Comparison of ENCODE assay signal across 22 cellular contexts in the genomic region with DNA sequence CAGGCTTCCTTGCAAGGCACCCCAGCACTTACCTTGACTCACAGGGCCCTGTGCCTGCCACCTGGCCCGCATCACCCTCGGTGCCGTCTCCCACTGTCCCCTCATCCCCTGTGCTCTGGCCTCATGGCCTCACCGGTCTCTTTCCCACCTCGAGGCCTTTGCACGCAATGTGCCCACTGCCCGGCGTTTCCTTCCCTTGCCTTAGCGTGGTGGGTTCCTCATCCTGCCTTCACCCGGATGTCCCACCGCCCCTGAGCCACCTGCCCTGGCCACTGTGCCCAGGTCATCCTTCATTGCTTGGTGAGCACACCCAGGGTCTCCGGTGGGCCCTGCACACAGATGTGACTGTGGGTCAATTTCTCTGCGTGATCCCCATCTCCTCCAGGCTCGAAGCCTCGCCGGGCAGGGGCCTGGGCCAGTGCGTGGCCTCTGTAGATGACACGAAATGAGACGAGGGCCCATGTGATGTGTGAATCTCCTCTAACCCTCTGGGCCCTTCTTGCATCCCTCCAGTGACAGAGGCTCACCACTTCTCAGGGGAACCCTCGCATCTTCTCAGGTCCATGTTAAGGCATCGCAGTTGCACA. TPM values are rescaled to one million over a fixed set of nuclear protein-coding genes. Genes with fewer than 3 reads are reported as not detected.
DNase-seq lines count a peak whose midpoint lies in the region; ATAC-seq and TF ChIP-seq lines count a peak whose summit lies in the region.
"Had no signal": no experiment of that assay in that cellular context is flagged by ENCODE, and none has a peak within 500 bp of the region (broad histone marks: within the 10 kb centered on the region; RNA-seq: fewer than 3 reads in every experiment).

No MANE protein-coding gene starts in this region.

- H3K9me3 ChIP-seq in left ventricle myocardium inferior (replicated peaks): no peaks in the 10 kb centered on the region
- H3K9me3 ChIP-seq in right cardiac atrium (ENCODE audit: control insufficient read depth, low read length): no peaks in the 10 kb centered on the region
- H3K9me3 ChIP-seq in prostate gland: no peaks in the 10 kb centered on the region
- H3K9me3 ChIP-seq: psoas muscle had no signal

- H3K9me3 Mint-ChIP-seq in osteocyte (ENCODE audit: unreplicated experiment): no peaks in the 10 kb centered on the region
- H3K9me3 Mint-ChIP-seq: activated naive CD4-positive, alpha-beta T cell treated with anti-CD3 and anti-CD28 coated beads, Interleukin-2, amount 10 ng/mL, durations not matched to agents 7 days and 5 days; dendritic cell treated with granulocyte-macrophage colony-stimulating factor and Interleukin-4, amounts not matched to agents 40 ng/mL and 50 ng/mL, for 4 days; IgD-negative memory B cell had no signal

- TF ChIP-seq POLR2A in prostate gland (IDR thresholded peaks at IDR 0.05): no peak

- H3K27me3 ChIP-seq in left ventricle myocardium inferior (ENCODE audit: low read depth): no peaks in the 10 kb centered on the region
- H3K27me3 ChIP-seq in right cardiac atrium (ENCODE audit: control insufficient read depth, insufficient read depth): no peaks in the 10 kb centered on the region
- no peaks in the 10 kb centered on the region for H3K27me3 ChIP-seq in prostate gland (replicated peaks; ENCODE audit: insufficient read depth)

- DNase-seq in left ventricle myocardium inferior (no peak), left cardiac atrium (no peak), right cardiac atrium (peak in 2 of 3 donors; percentile 51 to 52), prostate gland (ENCODE audit: low spot score) (no peak), GOT3 (lab: John Stamatoyannopoulos, UW) (no peak), osteocyte (ENCODE audit: extremely low spot score, unreplicated experiment) (no peak), GM20000 (ENCODE audit: low spot score) (no peak)
- DNase-seq: ACHN; activated CD4-positive, alpha-beta T cell treated with anti-CD3 and anti-CD28 coated beads for 48 hours; activated naive CD4-positive, alpha-beta T cell treated with anti-CD3 and anti-CD28 coated beads, Interleukin-2, amount 10 ng/mL, durations not matched to agents 7 days and 5 days; activated T-cell treated with anti-CD3 and anti-CD28 coated beads, Interleukin-2, amount 50 U/mL, for 48 hours; Calu3; stimulated activated CD4-positive, alpha-beta T cell treated with anti-CD3 and anti-CD28 coated beads, Interleukin-1b, Interleukin-23, amount 100 ng/mL, for 48 hours had no signal

- no peaks in the 10 kb centered on the region for H3K36me3 Mint-ChIP-seq in osteocyte (ENCODE audit: unreplicated experiment)
- H3K36me3 Mint-ChIP-seq: activated naive CD4-positive, alpha-beta T cell treated with anti-CD3 and anti-CD28 coated beads, Interleukin-2, amount 10 ng/mL, durations not matched to agents 7 days and 5 days; CD14-positive monocyte; IgD-negative memory B cell had no signal

- H3K27ac ChIP-seq in left ventricle myocardium inferior (replicated peaks) (peak overlapping the region; percentile 86), right cardiac atrium (ENCODE audit: low read length) (no peak overlapping the region), prostate gland (peak overlapping the region; percentile 11 to 53)
- H3K27ac ChIP-seq: psoas muscle, RWPE1 had no signal

- 93% methylated on average over 21 of the region's 21 CpGs for whole genome bisulfite sequencing in right cardiac atrium
- WGBS in prostate gland: 88% methylated on average over 20 of the region's 21 CpGs

- intact Hi-C loops in left ventricle myocardium inferior (cut with micrococcal nuclease): no loop called here
- intact Hi-C loops in left cardiac atrium (cut with DNase I): loop anchor here (2.0 to 10.0 kb wide), 2 partner anchors 129 to 131 kb away; no protein-coding TSS in a partner anchor
- intact Hi-C loops in right cardiac atrium (cut with DNase I): loop anchor here in 1 of 4 donors (10.0 kb wide), 1 partner anchor 131 kb away; no protein-coding TSS in a partner anchor
- intact Hi-C loops in prostate gland (cut with DNase I): loop anchor here (5.0 kb wide), 1 partner anchor 33 kb away; no protein-coding TSS in a partner anchor

- no peak overlapping the region for H3K27ac Mint-ChIP-seq in osteocyte (ENCODE audit: unreplicated experiment)
- H3K27ac Mint-ChIP-seq: activated naive CD4-positive, alpha-beta T cell treated with anti-CD3 and anti-CD28 coated beads, Interleukin-2, amount 10 ng/mL, durations not matched to agents 7 days and 5 days had no signal

- no peak overlapping the region for H3K4me3 Mint-ChIP-seq in osteocyte (ENCODE audit: unreplicated experiment)
- H3K4me3 Mint-ChIP-seq: activated naive CD4-positive, alpha-beta T cell treated with anti-CD3 and anti-CD28 coated beads, Interleukin-2, amount 10 ng/mL, durations not matched to agents 7 days and 5 days; CD14-positive monocyte; dendritic cell treated with granulocyte-macrophage colony-stimulating factor and Interleukin-4, amounts not matched to agents 40 ng/mL and 50 ng/mL, for 4 days had no signal

- H3K36me3 ChIP-seq in left ventricle myocardium inferior: no peaks in the 10 kb centered on the region
- no peaks in the 10 kb centered on the region for H3K36me3 ChIP-seq in prostate gland

- peaks cover 31% of the 10 kb centered on the region for H3K4me1 Mint-ChIP-seq in osteocyte (ENCODE audit: unreplicated experiment)
- H3K4me1 Mint-ChIP-seq: activated naive CD4-positive, alpha-beta T cell treated with anti-CD3 and anti-CD28 coated beads, Interleukin-2, amount 10 ng/mL, durations not matched to agents 7 days and 5 days; IgD-negative memory B cell had no signal

- no peak for ATAC-seq in left cardiac atrium
- no peak for ATAC-seq in right cardiac atrium
- no peak for ATAC-seq in GM18861 (IDR thresholded peaks at IDR 0.05; ENCODE audit: unreplicated experiment)

- peaks cover 96% of the 10 kb centered on the region for H3K4me1 ChIP-seq in left ventricle myocardium inferior
- peaks cover 16% of the 10 kb centered on the region for H3K4me1 ChIP-seq in right cardiac atrium (ENCODE audit: control insufficient read depth, insufficient read depth, low read length)
- peaks cover 25% of the 10 kb centered on the region for H3K4me1 ChIP-seq in prostate gland (replicated peaks)

- no peak for TF ChIP-seq CTCF in left ventricle myocardium inferior (IDR thresholded peaks at IDR 0.05; ENCODE audit: borderline replicate concordance)
- TF ChIP-seq CTCF in prostate gland (IDR thresholded peaks at IDR 0.05): no peak
- no peak for TF ChIP-seq CTCF in osteocyte (IDR thresholded peaks at IDR 0.05)
- no peak for TF ChIP-seq CTCF in GM20000 (IDR thresholded peaks at IDR 0.05; ENCODE audit: extremely low read depth, missing control alignments)

- peaks cover 6% of the 10 kb centered on the region for H3K27me3 Mint-ChIP-seq in osteocyte (ENCODE audit: unreplicated experiment)

- H3K4me3 ChIP-seq in left ventricle myocardium inferior (peak overlapping the region; percentile 78), right cardiac atrium (ENCODE audit: low read length) (no peak overlapping the region), prostate gland (no peak overlapping the region)
- H3K4me3 ChIP-seq: psoas muscle, skin epidermis had no signal

RNA-seq across cellular contexts. Expression of gene HTRA3, which starts 4.6 kb away (rescaled TPM):
- total RNA-seq in left ventricle myocardium inferior (119 TPM), left cardiac atrium (10 to 100 TPM; 48.5 to 78.2 TPM), right cardiac atrium (100 to 1,000 TPM in 2 of 4 donors, 10 to 100 TPM in 2; 52.8 to 133 (median 96.0) TPM), prostate gland (10 to 100 TPM in 1 of 2 donors, 1 to 10 TPM in 1; 6.0 to 18.9 TPM), osteocyte (0.16 and 0.37 TPM in 2 replicates)
- 80.6 TPM for polyA plus RNA-seq in right cardiac atrium
- total RNA-seq: Calu3; T-helper 2 cell treated with Interferon-gamma antibody and Interleukin-4, amounts not matched to agents 100 ng/mL and 5 ng/mL, for 36 hours had no signal
- polyA plus RNA-seq: CD14-positive monocyte, IgD-negative memory B cell, neural cell had no signal

Comparison
In these comparisons a context has a peak if more than half of its experiments do, and no peak if none do; other contexts are left out.
1. DNase-seq: peak in right cardiac atrium (2 of 3); none in left ventricle myocardium inferior (single experiment), left cardiac atrium (single experiment), prostate gland (single experiment), GOT3 (single experiment), osteocyte (single experiment) and GM20000 (single experiment).